In genomic region chr1:107430540-107431228, GRCh38 we compare ENCODE assay signal across 8 cellular contexts.
A peak's percentile ranks its signal among the peaks of the same experiment; 100 is the strongest.
DNase-seq lines count a peak whose midpoint lies in the region; ATAC-seq and TF ChIP-seq lines count a peak whose summit lies in the region.

No MANE protein-coding gene starts in this region.

- no peak overlapping the region for H3K27ac ChIP-seq in upper lobe of left lung

- 66 to 68% methylated on average over 14 of the region's 14 CpGs for WGBS in upper lobe of left lung, 2 donors

- TF ChIP-seq CTCF in astrocyte of the spinal cord (IDR thresholded peaks at IDR 0.05; ENCODE audit: low read depth, low read length) (peak; percentile 60), upper lobe of left lung (IDR thresholded peaks at IDR 0.05) (peak in 5 of 6 experiments; percentile 13 to 64 (median 52))

- TF ChIP-seq EP300 in upper lobe of left lung (IDR thresholded peaks at IDR 0.05), result no peak

- no peaks in the 10 kb centered on the region for H3K9me3 ChIP-seq in upper lobe of left lung

- no peak for TF ChIP-seq POLR2A in upper lobe of left lung (IDR thresholded peaks at IDR 0.05)

- H3K4me3 ChIP-seq in astrocyte of the spinal cord (ENCODE audit: low read depth, low read length), result no peak overlapping the region
- no peak overlapping the region for H3K4me3 ChIP-seq in upper lobe of left lung

- no peaks in the 10 kb centered on the region for H3K27me3 ChIP-seq in upper lobe of left lung

- ATAC-seq in GM18858 (IDR thresholded peaks at IDR 0.05; ENCODE audit: unreplicated experiment) (peak; percentile 75), HG02970 (IDR thresholded peaks at IDR 0.05; ENCODE audit: low FRiP score, unreplicated experiment) (peak; percentile 80), upper lobe of left lung (ENCODE audit: low FRiP score in 2 of 2) (peak; percentile 43 to 60)

- no peaks in the 10 kb centered on the region for H3K4me1 ChIP-seq in upper lobe of left lung

- in situ Hi-C loops in astrocyte of the spinal cord (cut with HindIII; ENCODE audit: low sequenced_read_pairs), result no loop called here

- peak; percentile 87 for DNase-seq in DMS53 (lab: John Stamatoyannopoulos, UW)
- peak; percentile 14 to 65 for DNase-seq in NCI-H526 (lab: John Stamatoyannopoulos, UW)
- peak; percentile 35 for DNase-seq in astrocyte of the spinal cord (ENCODE audit: low read depth, low spot score)
- DNase-seq in kidney tubule cell (ENCODE audit: low spot score), result peak; percentile 52
- DNase-seq in upper lobe of left lung, result peak in 1 of 2 donors; percentile 23
- no peak for DNase-seq in activated gamma-delta T cell (lab: John Stamatoyannopoulos, UW)

- no peaks in the 10 kb centered on the region for H3K36me3 ChIP-seq in upper lobe of left lung
